ENCODE assay signal across 21 cellular contexts in the genomic region with DNA sequence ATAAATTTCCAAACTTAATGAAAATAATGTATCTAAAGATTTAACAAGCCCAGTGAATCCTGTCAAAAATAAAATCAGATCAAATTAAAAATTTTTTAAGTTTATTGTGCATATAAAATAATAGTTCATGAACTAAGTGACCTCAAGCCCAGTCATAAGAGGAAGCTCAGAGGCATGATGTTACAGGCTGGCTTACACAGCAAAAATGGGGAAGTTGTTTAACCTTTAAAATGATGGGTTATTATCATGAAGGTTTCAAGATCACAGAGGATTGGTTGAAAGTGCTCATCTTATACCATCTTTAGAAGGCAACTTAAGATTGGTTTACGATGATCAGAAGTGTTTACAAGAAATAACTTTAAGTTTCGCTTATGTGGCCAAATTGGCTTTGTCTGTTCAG.
"Had no signal": no experiment of that assay in that cellular context is flagged by ENCODE, and none has a peak within 500 bp of the region (broad histone marks: within the 10 kb centered on the region; RNA-seq: fewer than 3 reads in every experiment).

No MANE protein-coding gene starts in this region.

- H3K27me3 Mint-ChIP-seq: effector memory CD8-positive, alpha-beta T cell; natural killer cell treated with Interleukin-12 subunit alpha and Interleukin-12 subunit beta and Interleukin-15 and Interleukin-18, amount 100 ng/mL, for 72 hours; progenitor cell of endocrine pancreas had no signal

- H3K27ac Mint-ChIP-seq: dendritic cell treated with granulocyte-macrophage colony-stimulating factor and Interleukin-4, amounts not matched to agents 40 ng/mL and 50 ng/mL, for 4 days; effector memory CD8-positive, alpha-beta T cell; natural killer cell treated with Interleukin-12 subunit alpha and Interleukin-12 subunit beta and Interleukin-15 and Interleukin-18, amount 100 ng/mL, for 72 hours; neural progenitor cell; progenitor cell of endocrine pancreas had no signal

- H3K4me3 Mint-ChIP-seq: dendritic cell treated with granulocyte-macrophage colony-stimulating factor and Interleukin-4, amounts not matched to agents 40 ng/mL and 50 ng/mL, for 4 days; effector memory CD8-positive, alpha-beta T cell; natural killer cell treated with Interleukin-12 subunit alpha and Interleukin-12 subunit beta and Interleukin-15 and Interleukin-18, amount 100 ng/mL, for 72 hours; neural progenitor cell had no signal

- DNase-seq: effector memory CD8-positive, alpha-beta T cell; esophagus squamous epithelium; foreskin fibroblast; glutamatergic neuron; islet precursor cell; left ventricle myocardium inferior; lower lobe of right lung; mesenchymal stem cell; midbrain; occipital lobe; pancreas; right cardiac atrium; small intestine; stimulated activated CD4-positive, alpha-beta T cell treated with anti-CD3 and anti-CD28 coated beads, Interleukin-12 subunit alpha, Interleukin-12 subunit beta, amount 100 ng/mL, for 4 hours; stimulated activated naive CD4-positive, alpha-beta T cell treated with Interleukin-2 at 50 U/mL for 16 hours; trophoblast cell had no signal

- H3K36me3 Mint-ChIP-seq: natural killer cell treated with Interleukin-12 subunit alpha and Interleukin-12 subunit beta and Interleukin-15 and Interleukin-18, amount 100 ng/mL, for 72 hours; neural progenitor cell had no signal

- ATAC-seq: effector memory CD8-positive, alpha-beta T cell; gastroesophageal sphincter; lower lobe of right lung; natural killer cell treated with Interleukin-12 subunit alpha and Interleukin-12 subunit beta and Interleukin-15 and Interleukin-18, amount 100 ng/mL, for 72 hours; pancreas; right cardiac atrium had no signal
